In the genomic region with DNA sequence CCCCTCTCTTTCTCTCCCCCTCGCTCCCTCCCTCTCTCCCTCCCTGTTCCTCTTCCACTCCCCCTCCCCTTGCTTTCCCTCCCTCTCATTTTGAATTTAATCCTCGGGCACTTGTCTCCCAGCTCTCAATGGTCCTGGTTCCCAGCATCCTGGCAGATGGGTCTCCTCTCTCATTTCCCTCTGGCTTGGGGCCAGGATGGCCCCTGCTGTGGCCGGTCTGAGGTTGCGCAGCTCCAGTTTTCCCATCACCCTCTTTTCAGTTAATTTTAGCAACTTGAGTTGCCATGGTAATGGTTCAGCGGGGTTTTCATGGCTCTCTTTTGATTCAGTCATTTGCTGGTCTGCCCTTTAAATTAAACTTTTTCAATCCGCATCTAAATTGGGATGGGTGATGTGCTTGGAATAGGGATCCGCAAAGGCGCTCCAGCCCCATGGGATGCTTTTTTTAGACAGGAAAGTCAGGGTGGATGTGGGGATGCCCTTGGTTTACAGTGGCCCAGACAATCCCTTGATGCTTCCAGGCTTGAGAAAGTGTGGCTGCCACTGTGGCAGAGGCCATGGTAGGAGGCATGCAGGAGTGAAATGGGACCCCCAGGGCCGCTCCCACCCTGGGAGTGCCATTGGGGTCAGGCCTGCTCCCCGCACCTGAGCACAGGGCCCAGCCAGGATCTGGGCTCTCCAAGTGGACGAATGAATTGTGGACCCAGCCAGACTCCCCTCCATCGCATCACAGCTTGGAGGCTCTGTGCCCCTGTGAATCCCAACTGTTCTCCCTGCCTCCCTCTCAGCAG, we compare ENCODE assay signal across 2 cellular contexts.
TF ChIP-seq lines count a peak whose summit lies in the region.

No MANE protein-coding gene starts in this region.

TF ChIP-seq in HCT116, 20 proteins besides CTCF, POLR2A, EP300 and RAD21:
- TF ChIP-seq SRF (IDR thresholded peaks at IDR 0.05; ENCODE audit: low read depth), result no peak
- no peak for TF ChIP-seq CBX3 (IDR thresholded peaks at IDR 0.05; ENCODE audit: low read depth)
- TF ChIP-seq, protein P1, sequence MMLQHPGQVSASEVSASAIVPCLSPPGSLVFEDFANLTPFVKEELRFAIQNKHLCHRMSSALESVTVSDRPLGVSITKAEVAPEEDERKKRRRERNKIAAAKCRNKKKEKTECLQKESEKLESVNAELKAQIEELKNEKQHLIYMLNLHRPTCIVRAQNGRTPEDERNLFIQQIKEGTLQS (IDR thresholded peaks at IDR 0.05), result no peak
- TF ChIP-seq FOSL1 (IDR thresholded peaks at IDR 0.05; ENCODE audit: low read depth), result no peak
- TF ChIP-seq ZNF274 (IDR thresholded peaks at IDR 0.05; ENCODE audit: low read depth, low read length), result no peak
- no peak for TF ChIP-seq YY1 (IDR thresholded peaks at IDR 0.05; ENCODE audit: extremely low read depth, insufficient replicate concordance, low read depth, low read length)
- no peak for TF ChIP-seq SP1 (IDR thresholded peaks at IDR 0.05; ENCODE audit: low read depth)
- TF ChIP-seq, protein P2, sequence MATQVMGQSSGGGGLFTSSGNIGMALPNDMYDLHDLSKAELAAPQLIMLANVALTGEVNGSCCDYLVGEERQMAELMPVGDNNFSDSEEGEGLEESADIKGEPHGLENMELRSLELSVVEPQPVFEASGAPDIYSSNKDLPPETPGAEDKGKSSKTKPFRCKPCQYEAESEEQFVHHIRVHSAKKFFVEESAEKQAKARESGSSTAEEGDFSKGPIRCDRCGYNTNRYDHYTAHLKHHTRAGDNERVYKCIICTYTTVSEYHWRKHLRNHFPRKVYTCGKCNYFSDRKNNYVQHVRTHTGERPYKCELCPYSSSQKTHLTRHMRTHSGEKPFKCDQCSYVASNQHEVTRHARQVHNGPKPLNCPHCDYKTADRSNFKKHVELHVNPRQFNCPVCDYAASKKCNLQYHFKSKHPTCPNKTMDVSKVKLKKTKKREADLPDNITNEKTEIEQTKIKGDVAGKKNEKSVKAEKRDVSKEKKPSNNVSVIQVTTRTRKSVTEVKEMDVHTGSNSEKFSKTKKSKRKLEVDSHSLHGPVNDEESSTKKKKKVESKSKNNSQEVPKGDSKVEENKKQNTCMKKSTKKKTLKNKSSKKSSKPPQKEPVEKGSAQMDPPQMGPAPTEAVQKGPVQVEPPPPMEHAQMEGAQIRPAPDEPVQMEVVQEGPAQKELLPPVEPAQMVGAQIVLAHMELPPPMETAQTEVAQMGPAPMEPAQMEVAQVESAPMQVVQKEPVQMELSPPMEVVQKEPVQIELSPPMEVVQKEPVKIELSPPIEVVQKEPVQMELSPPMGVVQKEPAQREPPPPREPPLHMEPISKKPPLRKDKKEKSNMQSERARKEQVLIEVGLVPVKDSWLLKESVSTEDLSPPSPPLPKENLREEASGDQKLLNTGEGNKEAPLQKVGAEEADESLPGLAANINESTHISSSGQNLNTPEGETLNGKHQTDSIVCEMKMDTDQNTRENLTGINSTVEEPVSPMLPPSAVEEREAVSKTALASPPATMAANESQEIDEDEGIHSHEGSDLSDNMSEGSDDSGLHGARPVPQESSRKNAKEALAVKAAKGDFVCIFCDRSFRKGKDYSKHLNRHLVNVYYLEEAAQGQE (IDR thresholded peaks at IDR 0.05; ENCODE audit: low read depth), result no peak
- TF ChIP-seq EZH2 (IDR thresholded peaks at IDR 0.05), result no peak
- TF ChIP-seq MAX (IDR thresholded peaks at IDR 0.05), result no peak
- no peak for TF ChIP-seq CEBPB (IDR thresholded peaks at IDR 0.05; ENCODE audit: low read depth)
- no peak for TF ChIP-seq SIN3A (IDR thresholded peaks at IDR 0.05; ENCODE audit: low read depth)
- TF ChIP-seq ELF1 (IDR thresholded peaks at IDR 0.05; ENCODE audit: borderline replicate concordance, low read depth), result no peak
- no peak for TF ChIP-seq POLR2AphosphoS5 (IDR thresholded peaks at IDR 0.05; ENCODE audit: low read depth, low read length)
- no peak for TF ChIP-seq EGR1 (IDR thresholded peaks at IDR 0.05; ENCODE audit: low read depth)
- TF ChIP-seq ZFX (IDR thresholded peaks at IDR 0.05), result no peak
- TF ChIP-seq JUND (IDR thresholded peaks at IDR 0.05), result no peak
- TF ChIP-seq EZH2phosphoT487 (IDR thresholded peaks at IDR 0.05; ENCODE audit: borderline replicate concordance), result no peak
- TF ChIP-seq TCF7L2 (IDR thresholded peaks at IDR 0.05; ENCODE audit: borderline replicate concordance, extremely low read depth, insufficient read depth, insufficient read length), result no peak

TF ChIP-seq in H1, 55 proteins besides CTCF, POLR2A, EP300 and RAD21:
- TF ChIP-seq GABPA (IDR thresholded peaks at IDR 0.05; ENCODE audit: borderline replicate concordance, insufficient read depth, low read length) (no peak), GTF2F1 (IDR thresholded peaks at IDR 0.05; ENCODE audit: borderline replicate concordance, low read depth, low read length) (no peak), NANOG (IDR thresholded peaks at IDR 0.05; ENCODE audit: insufficient read depth, low read depth, low read length, poor library complexity, severe bottlenecking) (no peak), SP2 (IDR thresholded peaks at IDR 0.05; ENCODE audit: low read length) (no peak), CBX8 (IDR thresholded peaks at IDR 0.05; ENCODE audit: borderline replicate concordance, low read depth, low read length) (no peak), YY1 (IDR thresholded peaks at IDR 0.05; ENCODE audit: low read depth, low read length) (no peak), PHF8 (conservative IDR thresholded peaks at IDR 0.05; ENCODE audit: low read depth, low read length) (no peak), CREB1 (IDR thresholded peaks at IDR 0.05) (no peak), TAF7 (optimal IDR thresholded peaks at IDR 0.05; ENCODE audit: borderline replicate concordance, low read depth, low read length) (no peak), BACH1 (IDR thresholded peaks at IDR 0.05; ENCODE audit: low read length) (no peak), FOSL1 (IDR thresholded peaks at IDR 0.05; ENCODE audit: insufficient read depth, low read depth, low read length) (no peak), ASH2L (IDR thresholded peaks at IDR 0.05; ENCODE audit: low read length) (no peak), SRF (IDR thresholded peaks at IDR 0.05; ENCODE audit: low read depth, low read length) (no peak)
TF ChIP-seq in H1: peak in this region for 0.
